2 cellular contexts compared by ENCODE assay signal in the genomic region with DNA sequence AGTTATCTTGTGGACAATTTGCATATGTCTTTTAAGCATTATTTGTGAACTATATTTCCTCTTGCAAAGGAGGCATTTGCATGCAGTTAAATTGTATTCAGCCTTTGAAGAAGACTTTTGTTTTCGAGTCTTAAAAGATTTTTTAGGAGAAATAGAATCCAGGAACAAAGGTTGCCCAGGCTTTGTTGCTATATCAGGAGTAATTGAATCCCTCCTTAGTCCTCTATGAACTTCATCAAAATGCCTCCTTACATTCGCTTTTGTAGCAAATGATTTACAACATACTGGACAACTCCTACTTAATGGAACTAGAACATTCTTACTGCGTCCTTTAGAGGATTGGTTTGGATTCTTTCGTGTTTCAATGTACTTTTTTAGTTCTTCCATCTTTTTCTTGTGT.
TF ChIP-seq lines count a peak whose summit lies in the region.

No MANE protein-coding gene starts in this region.

TF ChIP-seq in GM23338, 12 proteins besides CTCF, POLR2A, EP300 and RAD21 (continues in another document):
- TF ChIP-seq POLR2AphosphoS5 (IDR thresholded peaks at IDR 0.05; ENCODE audit: low read depth) (no peak), STAT1 (IDR thresholded peaks at IDR 0.05; ENCODE audit: unreplicated experiment) (no peak), JUNB (IDR thresholded peaks at IDR 0.05; ENCODE audit: unreplicated experiment) (no peak), NANOG (IDR thresholded peaks at IDR 0.05; ENCODE audit: borderline replicate concordance) (no peak), ZNF331 (CRISPR knock-in tag; IDR thresholded peaks at IDR 0.05; ENCODE audit: low read depth) (no peak), ZNF114 (CRISPR knock-in tag; IDR thresholded peaks at IDR 0.05) (no peak), CREB1 (CRISPR knock-in tag; IDR thresholded peaks at IDR 0.05; ENCODE audit: low read depth) (no peak)
- TF ChIP-seq, protein P1, sequence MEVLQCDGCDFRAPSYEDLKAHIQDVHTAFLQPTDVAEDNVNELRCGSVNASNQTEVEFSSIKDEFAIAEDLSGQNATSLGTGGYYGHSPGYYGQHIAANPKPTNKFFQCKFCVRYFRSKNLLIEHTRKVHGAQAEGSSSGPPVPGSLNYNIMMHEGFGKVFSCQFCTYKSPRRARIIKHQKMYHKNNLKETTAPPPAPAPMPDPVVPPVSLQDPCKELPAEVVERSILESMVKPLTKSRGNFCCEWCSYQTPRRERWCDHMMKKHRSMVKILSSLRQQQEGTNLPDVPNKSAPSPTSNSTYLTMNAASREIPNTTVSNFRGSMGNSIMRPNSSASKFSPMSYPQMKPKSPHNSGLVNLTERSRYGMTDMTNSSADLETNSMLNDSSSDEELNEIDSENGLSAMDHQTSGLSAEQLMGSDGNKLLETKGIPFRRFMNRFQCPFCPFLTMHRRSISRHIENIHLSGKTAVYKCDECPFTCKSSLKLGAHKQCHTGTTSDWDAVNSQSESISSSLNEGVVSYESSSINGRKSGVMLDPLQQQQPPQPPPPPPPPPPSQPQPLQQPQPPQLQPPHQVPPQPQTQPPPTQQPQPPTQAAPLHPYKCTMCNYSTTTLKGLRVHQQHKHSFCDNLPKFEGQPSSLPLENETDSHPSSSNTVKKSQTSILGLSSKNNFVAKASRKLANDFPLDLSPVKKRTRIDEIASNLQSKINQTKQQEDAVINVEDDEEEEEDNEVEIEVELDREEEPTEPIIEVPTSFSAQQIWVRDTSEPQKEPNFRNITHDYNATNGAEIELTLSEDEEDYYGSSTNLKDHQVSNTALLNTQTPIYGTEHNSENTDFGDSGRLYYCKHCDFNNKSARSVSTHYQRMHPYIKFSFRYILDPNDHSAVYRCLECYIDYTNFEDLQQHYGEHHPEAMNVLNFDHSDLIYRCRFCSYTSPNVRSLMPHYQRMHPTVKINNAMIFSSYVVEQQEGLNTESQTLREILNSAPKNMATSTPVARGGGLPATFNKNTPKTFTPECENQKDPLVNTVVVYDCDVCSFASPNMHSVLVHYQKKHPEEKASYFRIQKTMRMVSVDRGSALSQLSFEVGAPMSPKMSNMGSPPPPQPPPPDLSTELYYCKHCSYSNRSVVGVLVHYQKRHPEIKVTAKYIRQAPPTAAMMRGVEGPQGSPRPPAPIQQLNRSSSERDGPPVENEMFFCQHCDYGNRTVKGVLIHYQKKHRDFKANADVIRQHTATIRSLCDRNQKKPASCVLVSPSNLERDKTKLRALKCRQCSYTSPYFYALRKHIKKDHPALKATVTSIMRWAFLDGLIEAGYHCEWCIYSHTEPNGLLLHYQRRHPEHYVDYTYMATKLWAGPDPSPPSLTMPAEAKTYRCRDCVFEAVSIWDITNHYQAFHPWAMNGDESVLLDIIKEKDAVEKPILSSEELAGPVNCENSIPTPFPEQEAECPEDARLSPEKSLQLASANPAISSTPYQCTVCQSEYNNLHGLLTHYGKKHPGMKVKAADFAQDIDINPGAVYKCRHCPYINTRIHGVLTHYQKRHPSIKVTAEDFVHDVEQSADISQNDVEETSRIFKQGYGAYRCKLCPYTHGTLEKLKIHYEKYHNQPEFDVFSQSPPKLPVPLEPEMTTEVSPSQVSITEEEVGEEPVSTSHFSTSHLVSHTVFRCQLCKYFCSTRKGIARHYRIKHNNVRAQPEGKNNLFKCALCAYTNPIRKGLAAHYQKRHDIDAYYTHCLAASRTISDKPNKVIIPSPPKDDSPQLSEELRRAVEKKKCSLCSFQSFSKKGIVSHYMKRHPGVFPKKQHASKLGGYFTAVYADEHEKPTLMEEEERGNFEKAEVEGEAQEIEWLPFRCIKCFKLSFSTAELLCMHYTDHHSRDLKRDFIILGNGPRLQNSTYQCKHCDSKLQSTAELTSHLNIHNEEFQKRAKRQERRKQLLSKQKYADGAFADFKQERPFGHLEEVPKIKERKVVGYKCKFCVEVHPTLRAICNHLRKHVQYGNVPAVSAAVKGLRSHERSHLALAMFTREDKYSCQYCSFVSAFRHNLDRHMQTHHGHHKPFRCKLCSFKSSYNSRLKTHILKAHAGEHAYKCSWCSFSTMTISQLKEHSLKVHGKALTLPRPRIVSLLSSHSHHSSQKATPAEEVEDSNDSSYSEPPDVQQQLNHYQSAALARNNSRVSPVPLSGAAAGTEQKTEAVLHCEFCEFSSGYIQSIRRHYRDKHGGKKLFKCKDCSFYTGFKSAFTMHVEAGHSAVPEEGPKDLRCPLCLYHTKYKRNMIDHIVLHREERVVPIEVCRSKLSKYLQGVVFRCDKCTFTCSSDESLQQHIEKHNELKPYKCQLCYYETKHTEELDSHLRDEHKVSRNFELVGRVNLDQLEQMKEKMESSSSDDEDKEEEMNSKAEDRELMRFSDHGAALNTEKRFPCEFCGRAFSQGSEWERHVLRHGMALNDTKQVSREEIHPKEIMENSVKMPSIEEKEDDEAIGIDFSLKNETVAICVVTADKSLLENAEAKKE (CRISPR knock-in tag; IDR thresholded peaks at IDR 0.05), result no peak
- TF ChIP-seq, protein P2, sequence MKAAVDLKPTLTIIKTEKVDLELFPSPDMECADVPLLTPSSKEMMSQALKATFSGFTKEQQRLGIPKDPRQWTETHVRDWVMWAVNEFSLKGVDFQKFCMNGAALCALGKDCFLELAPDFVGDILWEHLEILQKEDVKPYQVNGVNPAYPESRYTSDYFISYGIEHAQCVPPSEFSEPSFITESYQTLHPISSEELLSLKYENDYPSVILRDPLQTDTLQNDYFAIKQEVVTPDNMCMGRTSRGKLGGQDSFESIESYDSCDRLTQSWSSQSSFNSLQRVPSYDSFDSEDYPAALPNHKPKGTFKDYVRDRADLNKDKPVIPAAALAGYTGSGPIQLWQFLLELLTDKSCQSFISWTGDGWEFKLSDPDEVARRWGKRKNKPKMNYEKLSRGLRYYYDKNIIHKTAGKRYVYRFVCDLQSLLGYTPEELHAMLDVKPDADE (IDR thresholded peaks at IDR 0.05), result no peak
- TF ChIP-seq, protein P3, sequence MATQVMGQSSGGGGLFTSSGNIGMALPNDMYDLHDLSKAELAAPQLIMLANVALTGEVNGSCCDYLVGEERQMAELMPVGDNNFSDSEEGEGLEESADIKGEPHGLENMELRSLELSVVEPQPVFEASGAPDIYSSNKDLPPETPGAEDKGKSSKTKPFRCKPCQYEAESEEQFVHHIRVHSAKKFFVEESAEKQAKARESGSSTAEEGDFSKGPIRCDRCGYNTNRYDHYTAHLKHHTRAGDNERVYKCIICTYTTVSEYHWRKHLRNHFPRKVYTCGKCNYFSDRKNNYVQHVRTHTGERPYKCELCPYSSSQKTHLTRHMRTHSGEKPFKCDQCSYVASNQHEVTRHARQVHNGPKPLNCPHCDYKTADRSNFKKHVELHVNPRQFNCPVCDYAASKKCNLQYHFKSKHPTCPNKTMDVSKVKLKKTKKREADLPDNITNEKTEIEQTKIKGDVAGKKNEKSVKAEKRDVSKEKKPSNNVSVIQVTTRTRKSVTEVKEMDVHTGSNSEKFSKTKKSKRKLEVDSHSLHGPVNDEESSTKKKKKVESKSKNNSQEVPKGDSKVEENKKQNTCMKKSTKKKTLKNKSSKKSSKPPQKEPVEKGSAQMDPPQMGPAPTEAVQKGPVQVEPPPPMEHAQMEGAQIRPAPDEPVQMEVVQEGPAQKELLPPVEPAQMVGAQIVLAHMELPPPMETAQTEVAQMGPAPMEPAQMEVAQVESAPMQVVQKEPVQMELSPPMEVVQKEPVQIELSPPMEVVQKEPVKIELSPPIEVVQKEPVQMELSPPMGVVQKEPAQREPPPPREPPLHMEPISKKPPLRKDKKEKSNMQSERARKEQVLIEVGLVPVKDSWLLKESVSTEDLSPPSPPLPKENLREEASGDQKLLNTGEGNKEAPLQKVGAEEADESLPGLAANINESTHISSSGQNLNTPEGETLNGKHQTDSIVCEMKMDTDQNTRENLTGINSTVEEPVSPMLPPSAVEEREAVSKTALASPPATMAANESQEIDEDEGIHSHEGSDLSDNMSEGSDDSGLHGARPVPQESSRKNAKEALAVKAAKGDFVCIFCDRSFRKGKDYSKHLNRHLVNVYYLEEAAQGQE (IDR thresholded peaks at IDR 0.05; ENCODE audit: unreplicated experiment), result no peak

TF ChIP-seq in IMR-90, 13 proteins besides CTCF, POLR2A, EP300 and RAD21:
- TF ChIP-seq SMC3 (IDR thresholded peaks at IDR 0.05; ENCODE audit: low read depth, low read length) (no peak), RCOR1 (IDR thresholded peaks at IDR 0.05; ENCODE audit: insufficient replicate concordance, low read length) (no peak), FOS (IDR thresholded peaks at IDR 0.05; ENCODE audit: low read depth, low read length) (no peak), CEBPB (IDR thresholded peaks at IDR 0.05; ENCODE audit: low read depth, low read length) (no peak), CHD1 (IDR thresholded peaks at IDR 0.05; ENCODE audit: low read depth, low read length) (no peak), NFE2L2 (IDR thresholded peaks at IDR 0.05; ENCODE audit: low read depth, low read length) (no peak), MAZ (IDR thresholded peaks at IDR 0.05; ENCODE audit: borderline replicate concordance, low read depth, low read length) (no peak), MAFK (IDR thresholded peaks at IDR 0.05; ENCODE audit: low read depth, low read length) (no peak), MXI1 (IDR thresholded peaks at IDR 0.05; ENCODE audit: borderline replicate concordance, low read depth, low read length) (no peak), RFX5 (IDR thresholded peaks at IDR 0.05; ENCODE audit: low read depth, low read length) (no peak)
- TF ChIP-seq, protein P4, sequence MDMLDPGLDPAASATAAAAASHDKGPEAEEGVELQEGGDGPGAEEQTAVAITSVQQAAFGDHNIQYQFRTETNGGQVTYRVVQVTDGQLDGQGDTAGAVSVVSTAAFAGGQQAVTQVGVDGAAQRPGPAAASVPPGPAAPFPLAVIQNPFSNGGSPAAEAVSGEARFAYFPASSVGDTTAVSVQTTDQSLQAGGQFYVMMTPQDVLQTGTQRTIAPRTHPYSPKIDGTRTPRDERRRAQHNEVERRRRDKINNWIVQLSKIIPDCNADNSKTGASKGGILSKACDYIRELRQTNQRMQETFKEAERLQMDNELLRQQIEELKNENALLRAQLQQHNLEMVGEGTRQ (IDR thresholded peaks at IDR 0.05; ENCODE audit: low read depth, low read length), result no peak
- TF ChIP-seq, protein P5, sequence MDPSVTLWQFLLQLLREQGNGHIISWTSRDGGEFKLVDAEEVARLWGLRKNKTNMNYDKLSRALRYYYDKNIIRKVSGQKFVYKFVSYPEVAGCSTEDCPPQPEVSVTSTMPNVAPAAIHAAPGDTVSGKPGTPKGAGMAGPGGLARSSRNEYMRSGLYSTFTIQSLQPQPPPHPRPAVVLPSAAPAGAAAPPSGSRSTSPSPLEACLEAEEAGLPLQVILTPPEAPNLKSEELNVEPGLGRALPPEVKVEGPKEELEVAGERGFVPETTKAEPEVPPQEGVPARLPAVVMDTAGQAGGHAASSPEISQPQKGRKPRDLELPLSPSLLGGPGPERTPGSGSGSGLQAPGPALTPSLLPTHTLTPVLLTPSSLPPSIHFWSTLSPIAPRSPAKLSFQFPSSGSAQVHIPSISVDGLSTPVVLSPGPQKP (IDR thresholded peaks at IDR 0.05; ENCODE audit: borderline replicate concordance, low read depth, low read length), result no peak
TF ChIP-seq in IMR-90: peak in this region for 0.
